In the genomic region with DNA sequence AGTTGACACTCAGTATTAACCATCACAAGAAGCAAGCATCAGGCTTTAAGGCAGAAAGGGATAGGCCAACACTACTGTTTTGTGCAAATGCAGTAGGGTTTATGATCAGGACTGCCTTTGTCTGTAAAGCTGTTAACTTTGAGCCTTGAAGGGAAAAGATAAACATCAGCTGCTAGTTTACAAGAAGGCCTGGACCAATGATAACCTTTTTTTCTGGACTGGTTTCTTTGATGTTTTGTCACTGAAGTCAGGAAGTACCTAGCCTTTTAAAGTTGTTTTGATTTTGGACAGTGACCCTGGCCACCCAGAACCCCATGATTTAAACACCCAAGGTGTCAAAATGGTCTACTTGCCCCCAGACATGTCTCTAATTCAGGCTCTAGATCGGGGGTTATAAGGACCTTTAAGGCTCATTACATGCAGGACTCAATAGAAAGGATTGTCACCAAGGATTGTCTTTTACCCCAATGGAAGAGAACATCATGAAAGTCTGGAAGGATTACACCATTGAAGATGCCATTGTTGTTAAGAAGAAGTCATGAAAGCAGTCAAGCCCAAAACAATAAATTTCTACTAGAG, we compare ENCODE assay signal across 30 cellular contexts.
"Had no signal": no experiment of that assay in that cellular context is flagged by ENCODE, and none has a peak within 500 bp of the region (broad histone marks: within the 10 kb centered on the region; RNA-seq: fewer than 3 reads in every experiment).

No MANE protein-coding gene starts in this region.

- DNase-seq: naive thymus-derived CD8-positive, alpha-beta T cell; occipital lobe; ovary; posterior cingulate gyrus; psoas muscle; right cardiac atrium; spleen; stimulated activated CD4-positive, alpha-beta T cell treated with anti-CD3 and anti-CD28 coated beads, Interleukin-12 subunit alpha, Interleukin-12 subunit beta, amount 100 ng/mL, for 4 hours; stimulated activated CD4-positive, alpha-beta T cell treated with anti-CD3 and anti-CD28 coated beads, Interleukin-1b, Interleukin-23, amount 100 ng/mL, for 48 hours; stimulated activated CD4-positive, alpha-beta T cell treated with anti-CD3 and anti-CD28 coated beads, Interleukin-4, amount 100 ng/mL, for 1 hour; stimulated activated CD4-positive, alpha-beta T cell treated with anti-CD3 and anti-CD28 coated beads, Interleukin-4, amount 100 ng/mL, for 4 hours; stimulated activated CD8-positive, alpha-beta memory T cell treated with anti-CD3 and anti-CD28 coated beads, Interleukin-4, amount 100 ng/mL, for 48 hours; stimulated activated naive CD4-positive, alpha-beta T cell; stimulated activated naive CD8-positive, alpha-beta T cell treated with anti-CD3 and anti-CD28 coated beads, Interleukin-15, amount 100 ng/mL, for 72 hours; stimulated activated naive CD8-positive, alpha-beta T cell treated with anti-CD3 and anti-CD28 coated beads, Interleukin-15, Interleukin-2, amounts not matched to agents 100 U/mL and 50 U/mL, for 24 hours; substantia nigra; testis; tibial artery; transverse colon; upper lobe of right lung; uterus had no signal

- H3K4me3 ChIP-seq: neural progenitor cell, ovary, psoas muscle, skin epidermis, smooth muscle cell, spleen, suprapubic skin, testis, tibial artery, transverse colon, upper lobe of right lung, uterus had no signal

- H3K4me1 ChIP-seq: neural progenitor cell, parathyroid adenoma, psoas muscle, spleen, suprapubic skin, testis, tibial artery, transverse colon, upper lobe of right lung had no signal

- H3K27me3 Mint-ChIP-seq: naive thymus-derived CD8-positive, alpha-beta T cell; natural killer cell treated with Interleukin-12 subunit alpha and Interleukin-12 subunit beta and Interleukin-15 and Interleukin-18, amount 100 ng/mL, for 72 hours; progenitor cell of endocrine pancreas; stimulated activated memory B cell treated with anti-CD40 and anti-IgM and Interleukin-4, amounts not matched to agents 10 μg/mL and 1 μg/mL and 100 μg/mL, for 72 hours; stimulated activated naive CD8-positive, alpha-beta T cell treated with anti-CD3 and anti-CD28 coated beads, Interleukin-15, amount 100 ng/mL, for 72 hours; type B pancreatic cell had no signal

- H3K9ac ChIP-seq: neural progenitor cell, parathyroid adenoma had no signal

- H3K4me1 Mint-ChIP-seq: naive thymus-derived CD8-positive, alpha-beta T cell; neural progenitor cell; stimulated activated memory B cell treated with anti-CD40 and anti-IgM and Interleukin-4, amounts not matched to agents 10 μg/mL and 1 μg/mL and 100 μg/mL, for 72 hours had no signal

- H3K36me3 ChIP-seq: ovary, uterus had no signal

- H2AFZ ChIP-seq: neural progenitor cell, parathyroid adenoma had no signal

- H3K9me3 ChIP-seq: ovary, psoas muscle, spleen, suprapubic skin, testis, tibial artery, transverse colon, upper lobe of right lung, uterus had no signal

- H3K27ac Mint-ChIP-seq: natural killer cell treated with Interleukin-12 subunit alpha and Interleukin-12 subunit beta and Interleukin-15 and Interleukin-18, amount 100 ng/mL, for 72 hours; neural progenitor cell; progenitor cell of endocrine pancreas; stimulated activated memory B cell treated with anti-CD40 and anti-IgM and Interleukin-4, amounts not matched to agents 10 μg/mL and 1 μg/mL and 100 μg/mL, for 72 hours; stimulated activated naive CD8-positive, alpha-beta T cell treated with anti-CD3 and anti-CD28 coated beads, Interleukin-15, amount 100 ng/mL, for 72 hours; type B pancreatic cell had no signal

- H3K27ac ChIP-seq: neural progenitor cell, ovary, parathyroid adenoma, psoas muscle, skin epidermis, spleen, suprapubic skin, testis, tibial artery, transverse colon, upper lobe of right lung, uterus had no signal

- H3K27me3 ChIP-seq: neural progenitor cell, ovary, spleen, suprapubic skin, testis, tibial artery, transverse colon, upper lobe of right lung, uterus had no signal

- H3K9me3 Mint-ChIP-seq: naive thymus-derived CD8-positive, alpha-beta T cell; natural killer cell treated with Interleukin-12 subunit alpha and Interleukin-12 subunit beta and Interleukin-15 and Interleukin-18, amount 100 ng/mL, for 72 hours; stimulated activated memory B cell treated with anti-CD40 and anti-IgM and Interleukin-4, amounts not matched to agents 10 μg/mL and 1 μg/mL and 100 μg/mL, for 72 hours; stimulated activated naive CD8-positive, alpha-beta T cell treated with anti-CD3 and anti-CD28 coated beads, Interleukin-15, amount 100 ng/mL, for 72 hours; type B pancreatic cell had no signal

- H3K79me2 ChIP-seq: parathyroid adenoma had no signal

- H3K4me2 ChIP-seq: neural progenitor cell, smooth muscle cell had no signal

- H3K4me3 Mint-ChIP-seq: naive thymus-derived CD8-positive, alpha-beta T cell; natural killer cell treated with Interleukin-12 subunit alpha and Interleukin-12 subunit beta and Interleukin-15 and Interleukin-18, amount 100 ng/mL, for 72 hours; neural progenitor cell; stimulated activated memory B cell treated with anti-CD40 and anti-IgM and Interleukin-4, amounts not matched to agents 10 μg/mL and 1 μg/mL and 100 μg/mL, for 72 hours; stimulated activated naive CD8-positive, alpha-beta T cell treated with anti-CD3 and anti-CD28 coated beads, Interleukin-15, amount 100 ng/mL, for 72 hours; type B pancreatic cell had no signal
